In genomic region chr5:151695464-151695863, GRCh38 we compare ENCODE assay signal across 19 cellular contexts. TPM values are rescaled to one million over a fixed set of nuclear protein-coding genes. Genes with fewer than 3 reads are reported as not detected.
DNase-seq lines count a peak whose midpoint lies in the region; ATAC-seq, FAIRE-seq and TF ChIP-seq lines count a peak whose summit lies in the region.
"Had no signal": no experiment of that assay in that cellular context is flagged by ENCODE, and none has a peak within 500 bp of the region (broad histone marks: within the 10 kb centered on the region; RNA-seq: fewer than 3 reads in every experiment).

No MANE protein-coding gene starts in this region.

- H3K4me2 ChIP-seq in A549 (no peak overlapping the region), fibroblast of lung (ENCODE audit: extremely low read depth, insufficient read depth, low read length) (no peak overlapping the region)

- peak overlapping the region; percentile 98 for H3K9ac ChIP-seq in adipocyte (ENCODE audit: low read length)
- no peak overlapping the region for H3K9ac ChIP-seq in fibroblast of lung (ENCODE audit: insufficient read depth, low read length)

- H3K79me2 ChIP-seq in fibroblast of lung (ENCODE audit: control insufficient read depth, insufficient read depth, low read length), result no peaks in the 10 kb centered on the region

- ATAC-seq in A549 (no peak), GM21786 (IDR thresholded peaks at IDR 0.05; ENCODE audit: unreplicated experiment) (no peak), HG03469 (IDR thresholded peaks at IDR 0.05; ENCODE audit: unreplicated experiment) (no peak)
- ATAC-seq in activated CD4-positive, CD25-positive, alpha-beta regulatory T cell treated with anti-CD3 and anti-CD28 coated beads, Interleukin-2, amount 50 U/mL, for 24 hours, result no peak
- ATAC-seq: left lobe of liver, T-cell had no signal

- H3K36me3 ChIP-seq in adipocyte (ENCODE audit: control insufficient read depth, insufficient read depth, low read length, severe bottlenecking) (no peaks in the 10 kb centered on the region), fibroblast of lung (ENCODE audit: control insufficient read depth, insufficient read depth, low read length) (no peaks in the 10 kb centered on the region), sigmoid colon (no peaks in the 10 kb centered on the region)

- no peak for TF ChIP-seq CTCF in A549 (IDR thresholded peaks at IDR 0.05)
- no peak for TF ChIP-seq CTCF in fibroblast of lung (conservative IDR thresholded peaks at IDR 0.05 in 1 of 2, IDR thresholded peaks at IDR 0.05 in 1 of 2; ENCODE audit: low read depth in 1 of 2, low read length in 2 of 2)
- TF ChIP-seq CTCF in sigmoid colon (IDR thresholded peaks at IDR 0.05), result no peak

- TF ChIP-seq RAD21 in A549 (conservative IDR thresholded peaks at IDR 0.05 in 1 of 2, IDR thresholded peaks at IDR 0.05 in 1 of 2), result no peak

- TF ChIP-seq POLR2A in A549 (IDR thresholded peaks at IDR 0.05; ENCODE audit: low read length) (no peak), sigmoid colon (IDR thresholded peaks at IDR 0.05) (no peak)

- CTCF ChIA-PET in A549 (lab: Yijun Ruan, JAX), result interaction anchor here (1.1 to 6.9 kb wide), 5 partner anchors 12 to 76 kb away, joined by 3 to 39 read pairs (median 4); partner anchors contain the start of gene G3BP1

- intact Hi-C loops in sigmoid colon (cut with DNase I), result no loop called here

- no peak for FAIRE-seq in A549 (lab: Jason Lieb, UNC)
- FAIRE-seq: HTR-8/SVneo, small intestine had no signal

- H3K4me3 ChIP-seq in A549 (no peak overlapping the region), adipocyte (ENCODE audit: low read length) (peak overlapping the region; percentile 68), fibroblast of lung (replicated peaks in 1 of 4; ENCODE audit: control extremely low read depth in 1 of 4, insufficient read depth in 1 of 4, low read depth in 3 of 4, low read length in 4 of 4) (no peak overlapping the region), sigmoid colon (no peak overlapping the region)

- H3K27ac ChIP-seq in A549 (peak overlapping the region in 1 of 2 experiments; percentile 44; a peak in 2 of 6 replicates), fibroblast of lung (ENCODE audit: insufficient read depth, low read length) (peak overlapping the region; percentile 92), sigmoid colon (peak overlapping the region; percentile 68 to 88 (median 74))

- H3K4me1 ChIP-seq in A549 (peaks cover 32% of the 10 kb centered on the region), adipocyte (ENCODE audit: control insufficient read depth, insufficient read depth, low read length) (peaks cover 63% of the 10 kb centered on the region), fibroblast of lung (ENCODE audit: control insufficient read depth, extremely low read depth, insufficient read depth, low read length) (peaks cover 27% of the 10 kb centered on the region), sigmoid colon (peaks cover 0 to 41% (median 36%) of the 10 kb centered on the region in 4 donors)

- H3K9me3 ChIP-seq in A549 (no peaks in the 10 kb centered on the region), adipocyte (ENCODE audit: control insufficient read depth, low read length) (no peaks in the 10 kb centered on the region), fibroblast of lung (ENCODE audit: control insufficient read depth, insufficient read depth, low read depth, low read length) (no peaks in the 10 kb centered on the region), sigmoid colon (no peaks in the 10 kb centered on the region)

- no peak for DNase-seq in A549 (ENCODE audit: low read depth in 1 of 2, low spot score in 1 of 2)
- no peak for DNase-seq in adipocyte (ENCODE audit: low read depth)
- peak; percentile 9 to 27 for DNase-seq in fibroblast of lung (ENCODE audit: low read depth in 2 of 2)
- no peak for DNase-seq in sigmoid colon
- no peak for DNase-seq in NCI-H1105 (lab: John Stamatoyannopoulos, UW)
- DNase-seq: activated CD4-positive, alpha-beta memory T cell treated with anti-CD3 and anti-CD28 coated beads, Interleukin-2, amount 10 ng/mL, durations not matched to agents 7 days and 5 days; activated naive CD4-positive, alpha-beta T cell treated with anti-CD3 and anti-CD28 coated beads, Interleukin-2, amount 10 ng/mL, durations not matched to agents 7 days and 5 days; activated T-cell treated with anti-CD3 and anti-CD28 coated beads, Interleukin-2, amount 50 U/mL, for 24 hours; caudate nucleus; CD8-positive, alpha-beta memory T cell; NCI-H1694 treated with DMSO at 0.1 percent for 48 hours; nucleus accumbens; small intestine; T-cell had no signal

- H2AFZ ChIP-seq in fibroblast of lung (ENCODE audit: low read length), result no peak overlapping the region

- H3K27me3 ChIP-seq in adipocyte (replicated peaks; ENCODE audit: control insufficient read depth, insufficient read depth, low read length) (no peaks in the 10 kb centered on the region), fibroblast of lung (ENCODE audit: control insufficient read depth, insufficient read depth, low read length) (no peaks in the 10 kb centered on the region), sigmoid colon (no peaks in the 10 kb centered on the region)

- H4K20me1 ChIP-seq in fibroblast of lung (ENCODE audit: control insufficient read depth, extremely low read depth, insufficient read depth, low read length), result no peaks in the 10 kb centered on the region

- TF ChIP-seq EP300 in A549 (IDR thresholded peaks at IDR 0.05), result no peak
- no peak for TF ChIP-seq EP300 in sigmoid colon (IDR thresholded peaks at IDR 0.05)

- POLR2A ChIA-PET in A549 (lab: Yijun Ruan, JAX), result no interaction called here

- WGBS in A549 (ENCODE audit: missing lambda C conversion rate), result 92% methylated on average over 1 of the region's 1 CpG
- WGBS in sigmoid colon, 2 donors, result 93 to 94% methylated on average over 1 of the region's 1 CpG

TF ChIP-seq in A549, 52 proteins besides CTCF, POLR2A, EP300 and RAD21:
- TF ChIP-seq ESRRA (IDR thresholded peaks at IDR 0.05; ENCODE audit: borderline replicate concordance, low read length) (no peak), MAFK (IDR thresholded peaks at IDR 0.05; ENCODE audit: partially characterized antibody) (peak; percentile 64)

RNA-seq across cellular contexts. Expression of gene SPARC, which starts 8.7 kb away (rescaled TPM):
- polyA plus RNA-seq in A549 (2011; rRNA removed) (23.1 and 33.8 TPM in 2 replicates), A549 (2017; fragmentation: RNase III; extraction: RNeasy Plus Mini Kit Qiagen cat#74134 plus additional on column Dnase treatment) (29.1 to 53.4 TPM (median 45.7 TPM) in 3 replicates), fibroblast of lung (3,177 and 6,513 TPM in 2 replicates), sigmoid colon (100 to 1,000 TPM in 1 of 3 donors, 10 to 100 TPM in 2; 47.6 to 272 (median 70.9) TPM)
- 27.1 and 30.5 TPM in 2 replicates for polyA plus RNA-seq in A549 (2012; cell fraction: cytosol; rRNA removed)
- 27.8 and 33.0 TPM in 2 replicates for polyA plus RNA-seq in A549 (2012; cell fraction: nucleus; rRNA removed)
- 30.9 and 41.1 TPM in 2 replicates for polyA minus RNA-seq in A549 (2011; rRNA and poly(A)+ RNA removed)
- total RNA-seq in fibroblast of lung (408 and 448 TPM in 2 replicates), sigmoid colon (100 to 1,000 TPM; 168 to 821 (median 339) TPM)
- 2,724 and 6,217 TPM in 2 replicates for polyA plus RNA-seq in fibroblast of lung (2012)
- polyA minus RNA-seq in fibroblast of lung (ENCODE audit: low replicate concordance), result 2,926 and 5,651 TPM in 2 replicates
- polyA plus RNA-seq: CD8-positive, alpha-beta memory T cell had no signal

Comparison
In these comparisons a context has a peak if more than half of its experiments do, and no peak if none do; other contexts are left out.
1. DNase-seq: peak in fibroblast of lung (2 of 2); none in A549 (0 of 2), adipocyte (single experiment), sigmoid colon (single experiment) and NCI-H1105 (single experiment).
2. RNA of gene SPARC, which starts 8.7 kb away (polyA plus RNA-seq): 2,724 to 6,513 TPM in fibroblast of lung; 47.6 to 272 TPM in sigmoid colon and 23.1 to 53.4 TPM in A549; every median in the first group is over 4 times any median in the second.